Comparison of ENCODE assay signal across 8 cellular contexts in the genomic region with DNA sequence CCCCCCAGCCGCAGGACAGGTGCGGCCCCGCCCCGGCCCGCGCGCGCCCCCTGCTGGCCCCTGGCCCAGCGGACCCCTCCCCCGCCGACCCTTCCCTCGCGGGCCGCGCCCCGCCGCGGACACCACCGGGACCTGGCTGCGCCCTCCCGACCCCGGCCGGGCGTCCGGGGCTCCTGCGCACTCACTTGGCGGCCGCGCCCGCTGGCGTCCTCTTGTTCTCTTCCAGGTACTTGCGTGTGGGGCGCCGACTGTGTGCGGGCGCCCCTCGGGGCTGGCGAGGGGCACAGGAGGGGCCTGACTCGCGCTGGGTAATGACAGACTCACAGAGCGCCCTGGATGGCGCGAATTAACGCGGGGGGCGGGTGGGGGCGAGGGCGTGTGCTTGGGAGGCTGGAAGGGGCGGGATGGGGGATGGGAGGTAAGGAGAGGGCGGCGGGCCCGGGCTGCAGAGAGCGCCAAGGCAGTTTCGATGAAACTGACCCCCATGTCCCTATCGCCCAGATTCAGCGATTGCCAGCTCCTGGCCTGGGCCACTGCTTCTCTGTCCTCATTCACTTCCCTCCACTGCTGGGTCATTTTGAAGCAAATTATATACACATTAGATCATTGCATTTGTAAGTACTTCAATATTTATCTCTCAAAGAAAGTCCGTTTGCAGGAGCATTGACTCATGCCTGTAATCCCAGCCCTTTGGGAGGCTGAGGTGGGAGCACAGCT. TPM values are rescaled to one million over a fixed set of nuclear protein-coding genes. Genes with fewer than 3 reads are reported as not detected.
DNase-seq lines count a peak whose midpoint lies in the region; ATAC-seq, FAIRE-seq and TF ChIP-seq lines count a peak whose summit lies in the region.

No MANE protein-coding gene starts in this region.

- H3K27me3 ChIP-seq in ACC112 (ENCODE audit: insufficient read depth, low read length) = peaks cover 8% of the 10 kb centered on the region; the same call in 1 of the 2 replicates
- peaks cover 5% of the 10 kb centered on the region for H3K27me3 ChIP-seq in NT2/D1 (ENCODE audit: insufficient read depth, insufficient read length)
- no peaks in the 10 kb centered on the region for H3K27me3 ChIP-seq in psoas muscle (ENCODE audit: insufficient read depth in 3 of 3, low read length in 2 of 3)

- H3K4me3 ChIP-seq in ACC112 (ENCODE audit: low read depth, low read length) = peak overlapping the region; percentile 89
- peak overlapping the region; percentile 63 for H3K4me3 ChIP-seq in NT2/D1 (ENCODE audit: insufficient read length, low read depth)
- H3K4me3 ChIP-seq in psoas muscle = peak overlapping the region; percentile 81

- H3K27ac ChIP-seq in ACC112 (ENCODE audit: low read depth, low read length) = no peak overlapping the region
- peak overlapping the region; percentile 59 for H3K27ac ChIP-seq in psoas muscle

- peak overlapping the region; percentile 90 for H3K9ac ChIP-seq in NT2/D1 (ENCODE audit: insufficient read length, low read depth)

- TF ChIP-seq CTCF in psoas muscle (IDR thresholded peaks at IDR 0.05) = peak; percentile 28

- 1 to 3% (median 2%) methylated on average over 38 to 57 of the region's 57 CpGs for WGBS in psoas muscle, 3 donors

- peak; percentile 30 to 56 (median 44) for ATAC-seq in psoas muscle
- no peak for ATAC-seq in GM18520 (IDR thresholded peaks at IDR 0.05; ENCODE audit: unreplicated experiment)

- peaks cover 11% of the 10 kb centered on the region for H3K79me2 ChIP-seq in ACC112 (ENCODE audit: control insufficient read depth, insufficient read depth, low read length, unreplicated experiment)

- H3K36me3 ChIP-seq in ACC112 (ENCODE audit: insufficient read depth, low read length) = no peaks in the 10 kb centered on the region
- H3K36me3 ChIP-seq in NT2/D1 (ENCODE audit: insufficient read depth, insufficient read length, low read length) = peaks cover 5% of the 10 kb centered on the region
- no peaks in the 10 kb centered on the region for H3K36me3 ChIP-seq in psoas muscle (ENCODE audit: insufficient read depth in 1 of 2, low read depth in 1 of 2)

- H3K9me3 ChIP-seq in NT2/D1 (ENCODE audit: insufficient read depth, low read length) = no peaks in the 10 kb centered on the region
- no peaks in the 10 kb centered on the region for H3K9me3 ChIP-seq in psoas muscle

- no peak for FAIRE-seq in GM19239 (lab: Jason Lieb, UNC)

- intact Hi-C loops in head of caudate nucleus (cut with DNase I) = no loop called here
- intact Hi-C loops in psoas muscle (cut with DNase I) = loop anchor here in 1 of 2 donors (2.0 kb wide), 1 partner anchor 71 kb away; the partner anchor contains the start of gene DEF8

- peaks cover 17% of the 10 kb centered on the region for H3K4me1 ChIP-seq in ACC112 (ENCODE audit: control insufficient read depth, insufficient read depth, low read length, unreplicated experiment)
- H3K4me1 ChIP-seq in NT2/D1 (ENCODE audit: insufficient read depth, insufficient read length) = peaks cover 10% of the 10 kb centered on the region
- H3K4me1 ChIP-seq in psoas muscle = peaks cover 44% of the 10 kb centered on the region

- H2AFZ ChIP-seq in ACC112 (ENCODE audit: low read length, unreplicated experiment) = peak overlapping the region; percentile 72

- DNase-seq in GM19239 (ENCODE audit: insufficient read length, low spot score) (peak; percentile 69), NT2/D1 (ENCODE audit: low read depth, low spot score) (no peak), head of caudate nucleus (peak in 23 of 42 donors; percentile 30 to 70 (median 49)), psoas muscle (peak; percentile 45 to 69), putamen (ENCODE audit: low spot score) (no peak)
- peak; percentile 82 for DNase-seq in activated effector memory CD4-positive, alpha-beta T cell treated with anti-CD3 and anti-CD28 coated beads, Interleukin-2, amount 50 U/mL, for 16 hours

RNA-seq across cellular contexts. Expression of gene DBNDD1, which starts 0.4 kb away (rescaled TPM):
- total RNA-seq in psoas muscle = 10 to 100 TPM; 14.7 to 37.8 (median 20.6) TPM
- 10 to 100 TPM; 14.1 to 25.4 (median 17.0) TPM for polyA plus RNA-seq in psoas muscle

RNA-seq across cellular contexts. Expression of gene PRDM7, which starts 57.4 kb away (rescaled TPM):
- total RNA-seq in psoas muscle = not detected
- not detected for polyA plus RNA-seq in psoas muscle

Comparison
In these comparisons a context has a peak if more than half of its experiments do, and no peak if none do; other contexts are left out.
1. DNase-seq: peak in GM19239 (single experiment), activated effector memory CD4-positive, alpha-beta T cell treated with anti-CD3 and anti-CD28 coated beads, Interleukin-2, amount 50 U/mL, for 16 hours (single experiment), head of caudate nucleus (23 of 42) and psoas muscle (2 of 2); none in NT2/D1 (single experiment) and putamen (single experiment).
2. Peak in every context shown above with its lines, with median percentiles within 50 percentile points of each other: H3K4me3 ChIP-seq.